Comparison of ENCODE assay signal across 9 cellular contexts in genomic region chr5:6994097-6994496, GRCh38.
"Had no signal": no experiment of that assay in that cellular context is flagged by ENCODE, and none has a peak within 500 bp of the region (broad histone marks: within the 10 kb centered on the region; RNA-seq: fewer than 3 reads in every experiment).

No MANE protein-coding gene starts in this region.

- H3K9me3 ChIP-seq: HAP-1 had no signal

- H2AFZ ChIP-seq: GM23248 had no signal

- H3K9ac ChIP-seq: GM23248 had no signal

- H3K4me1 ChIP-seq: HAP-1 had no signal

- H3K4me3 Mint-ChIP-seq: HFFc6, IgD-negative memory B cell had no signal

- H3K27me3 Mint-ChIP-seq: IgD-negative memory B cell had no signal

- ATAC-seq: HCT116, HepG2 had no signal

- H3K27ac Mint-ChIP-seq: HFFc6, IgD-negative memory B cell had no signal

- H3K4me3 ChIP-seq: GM23248, HAP-1 had no signal

- H3K27ac ChIP-seq: GM23248, HL-60 had no signal

- H3K36me3 ChIP-seq: HAP-1 had no signal

- H3K4me1 Mint-ChIP-seq: IgD-negative memory B cell had no signal

- DNase-seq: GM23248, H7, HFFc6, KBM-7 had no signal
